Comparison of ENCODE assay signal across 8 cellular contexts in genomic region chrX:281166-281999, GRCh38. TPM values are rescaled to one million over a fixed set of nuclear protein-coding genes. Genes with fewer than 3 reads are reported as not detected.
DNase-seq lines count a peak whose midpoint lies in the region; ATAC-seq, FAIRE-seq and TF ChIP-seq lines count a peak whose summit lies in the region.

Gene PLCXD1 (plus strand): TSS chrX:281381. CDS start chrX:284188, 2,807 bp downstream.

- no peaks in the 10 kb centered on the region for H3K27me3 ChIP-seq in mucosa of rectum (ENCODE audit: control insufficient read depth in 2 of 2, insufficient read depth in 2 of 2, low read length in 2 of 2)

- FAIRE-seq in GM19239 (lab: Jason Lieb, UNC): peak; percentile 73

- no peak within 1 kb of the TSS for H3K9ac ChIP-seq in mucosa of rectum (ENCODE audit: low read depth in 1 of 2, low read length in 2 of 2)

- peaks cover 6 to 9% of the 10 kb centered on the region in 2 donors for H3K36me3 ChIP-seq in mucosa of rectum (ENCODE audit: control insufficient read depth in 2 of 2, insufficient read depth in 2 of 2, low read length in 2 of 2)

- H3K4me3 ChIP-seq in mucosa of rectum (ENCODE audit: low read length in 2 of 2): peak within 1 kb of the TSS; percentile 43 to 62

- no peak within 1 kb of the TSS for H3K27ac ChIP-seq in mucosa of rectum (ENCODE audit: low read depth in 2 of 2, low read length in 2 of 2)

- peak; percentile 52 for DNase-seq in GM19239 (ENCODE audit: insufficient read length, low spot score)
- peak; percentile 95 for DNase-seq in epidermal melanocyte (ENCODE audit: insufficient read length, low spot score)
- DNase-seq in NCI-H2171 treated with DMSO at 0.1 percent for 48 hours (lab: John Stamatoyannopoulos, UW): no peak
- DNase-seq in NCI-H1048 (lab: John Stamatoyannopoulos, UW): no peak
- DNase-seq in NCI-H510A treated with DMSO at 0.1 percent for 48 hours (lab: John Stamatoyannopoulos, UW): no peak

- H3K4me1 ChIP-seq in mucosa of rectum (ENCODE audit: control insufficient read depth in 2 of 2, insufficient read depth in 2 of 2, low read length in 2 of 2): peaks cover 6% of the 10 kb centered on the region in 2 donors

- no peaks in the 10 kb centered on the region for H3K9me3 ChIP-seq in mucosa of rectum (ENCODE audit: control insufficient read depth in 2 of 2, low read length in 2 of 2)

- ATAC-seq in GM19328 (IDR thresholded peaks at IDR 0.05; ENCODE audit: unreplicated experiment): no peak

TF ChIP-seq in PFSK-1, 5 proteins besides CTCF, POLR2A, EP300 and RAD21:
- TF ChIP-seq SIN3A (IDR thresholded peaks at IDR 0.05; ENCODE audit: borderline replicate concordance, insufficient read depth, low read length) (0 out of 2 replicates have a peak, but pooled peaks have one; percentile 10), POLR2AphosphoS5 (IDR thresholded peaks at IDR 0.05; ENCODE audit: low read depth, low read length) (peak; percentile 87), TAF1 (IDR thresholded peaks at IDR 0.05; ENCODE audit: borderline replicate concordance, insufficient read depth, low read length) (peak; percentile 58; the same call in 1 of the 2 replicates), REST (IDR thresholded peaks at IDR 0.05; ENCODE audit: insufficient read depth in 1 of 2, low read depth in 2 of 2, low read length in 2 of 2) (no peak), FOXP2 (optimal IDR thresholded peaks at IDR 0.05; ENCODE audit: borderline replicate concordance, extremely low read depth, extremely low read length, insufficient read depth) (no peak)

RNA-seq across cellular contexts. Expression of gene PLCXD1, which starts in this region (rescaled TPM):
- 143 TPM for polyA plus RNA-seq in PFSK-1 (2012; ENCODE audit: insufficient read length, low read depth)

Comparison
In these comparisons a context has a peak if more than half of its experiments do, and no peak if none do; other contexts are left out.
1. DNase-seq: peak in GM19239 (single experiment) and epidermal melanocyte (single experiment); none in NCI-H2171 treated with DMSO at 0.1 percent for 48 hours (single experiment), NCI-H1048 (single experiment) and NCI-H510A treated with DMSO at 0.1 percent for 48 hours (single experiment).